26 cellular contexts compared by ENCODE assay signal in genomic region chrX:148541461-148541983, GRCh38. TPM values are rescaled to one million over a fixed set of nuclear protein-coding genes. Genes with fewer than 3 reads are reported as not detected.
DNase-seq lines count a peak whose midpoint lies in the region; ATAC-seq and TF ChIP-seq lines count a peak whose summit lies in the region.
"Had no signal": no experiment of that assay in that cellular context is flagged by ENCODE, and none has a peak within 500 bp of the region (broad histone marks: within the 10 kb centered on the region; RNA-seq: fewer than 3 reads in every experiment).

No MANE protein-coding gene starts in this region.

- H3K27ac Mint-ChIP-seq in activated CD8-positive, alpha-beta T cell treated with anti-CD3 and anti-CD28 coated beads for 36 hours = no peak overlapping the region
- H3K27ac Mint-ChIP-seq: activated naive CD4-positive, alpha-beta T cell treated with anti-CD3 and anti-CD28 coated beads, Interleukin-2, amount 50 U/mL, for 72 hours; activated T-cell treated with anti-CD3 and anti-CD28 coated beads, Interleukin-2, amount 50 U/mL, for 72 hours; nephron; type B pancreatic cell had no signal

- H3K4me1 ChIP-seq in BLaER1 = peaks cover 94% of the 10 kb centered on the region
- no peaks in the 10 kb centered on the region for H3K4me1 ChIP-seq in osteoblast (ENCODE audit: insufficient read depth, low read length)
- H3K4me1 ChIP-seq: BE2C, esophagus squamous epithelium, stomach had no signal

- H3K9ac ChIP-seq in BLaER1 = no peak overlapping the region

- TF ChIP-seq CTCF in activated CD8-positive, alpha-beta T cell treated with anti-CD3 and anti-CD28 coated beads for 36 hours (IDR thresholded peaks at IDR 0.05) = no peak
- TF ChIP-seq CTCF in osteoblast (IDR thresholded peaks at IDR 0.05; ENCODE audit: extremely low read depth, low read depth, low read length) = no peak

- H3K9me3 ChIP-seq in BLaER1 = peaks cover 6% of the 10 kb centered on the region; the same call in 1 of the 2 replicates
- no peaks in the 10 kb centered on the region for H3K9me3 ChIP-seq in osteoblast (ENCODE audit: low read depth, low read length)
- H3K9me3 ChIP-seq: BE2C, esophagus squamous epithelium, stomach had no signal

- no peaks in the 10 kb centered on the region for H3K4me1 Mint-ChIP-seq in activated CD8-positive, alpha-beta T cell treated with anti-CD3 and anti-CD28 coated beads for 36 hours (ENCODE audit: low read depth)
- H3K4me1 Mint-ChIP-seq: nephron had no signal

- H2AFZ ChIP-seq in osteoblast (ENCODE audit: low read length) = no peak overlapping the region

- H4K20me1 ChIP-seq in BLaER1 (peaks cover 100% of the 10 kb centered on the region), osteoblast (ENCODE audit: insufficient read depth, low read length) (no peaks in the 10 kb centered on the region)

- peak; percentile 73 for ATAC-seq in GM19438 (IDR thresholded peaks at IDR 0.05; ENCODE audit: low read depth, unreplicated experiment)
- ATAC-seq in HG02943 (IDR thresholded peaks at IDR 0.05; ENCODE audit: low read depth, unreplicated experiment) = peak; percentile 70
- peak; percentile 46 for ATAC-seq in HG03521 (IDR thresholded peaks at IDR 0.05; ENCODE audit: unreplicated experiment)
- no peak for ATAC-seq in activated CD8-positive, alpha-beta T cell treated with anti-CD3 and anti-CD28 coated beads for 36 hours
- ATAC-seq: activated CD4-positive, CD25-positive, alpha-beta regulatory T cell treated with anti-CD3 and anti-CD28 coated beads, Interleukin-2, amount 50 U/mL, for 24 hours; activated naive CD4-positive, alpha-beta T cell treated with anti-CD3 and anti-CD28 coated beads, Interleukin-2, amount 50 U/mL, for 72 hours; activated T-cell treated with anti-CD3 and anti-CD28 coated beads, Interleukin-2, amount 50 U/mL, for 72 hours; left cardiac atrium had no signal

- H3K36me3 ChIP-seq in BLaER1 (peaks cover 27% of the 10 kb centered on the region; the same call in 1 of the 2 replicates), osteoblast (ENCODE audit: insufficient read depth, low read length) (no peaks in the 10 kb centered on the region)
- H3K36me3 ChIP-seq: BE2C, esophagus squamous epithelium, stomach had no signal

- no peak overlapping the region for H3K4me3 Mint-ChIP-seq in activated CD8-positive, alpha-beta T cell treated with anti-CD3 and anti-CD28 coated beads for 36 hours
- H3K4me3 Mint-ChIP-seq: activated T-cell treated with anti-CD3 and anti-CD28 coated beads, Interleukin-2, amount 50 U/mL, for 72 hours; nephron; type B pancreatic cell had no signal

- H3K27me3 ChIP-seq in BLaER1 = no peaks in the 10 kb centered on the region
- no peaks in the 10 kb centered on the region for H3K27me3 ChIP-seq in osteoblast (ENCODE audit: insufficient read depth, low read length)
- H3K27me3 ChIP-seq: BE2C, esophagus squamous epithelium, stomach had no signal

- CTCF ChIA-PET in activated CD8-positive, alpha-beta T cell treated with anti-CD3 and anti-CD28 coated beads for 36 hours (lab: Charles Lee) = interaction anchor here (3.4 kb wide), 1 partner anchor 11 kb away, joined by 10 read pairs; no protein-coding TSS in a partner anchor

- no peaks in the 10 kb centered on the region for H3K79me2 ChIP-seq in osteoblast (ENCODE audit: insufficient read depth, low read length)

- intact Hi-C loops in activated CD8-positive, alpha-beta T cell treated with anti-CD3 and anti-CD28 coated beads for 36 hours (cut with micrococcal nuclease) = no loop called here

- no peak for DNase-seq in activated CD8-positive, alpha-beta T cell treated with anti-CD3 and anti-CD28 coated beads for 36 hours
- DNase-seq in osteoblast (ENCODE audit: insufficient read length, low spot score, missing footprints) = no peak
- no peak for DNase-seq in NCI-H510A (lab: John Stamatoyannopoulos, UW)
- no peak for DNase-seq in retina
- DNase-seq: 8988T; activated T-cell treated with anti-CD3 and anti-CD28 coated beads, Interleukin-2, amount 50 U/mL, for 72 hours; BE2C; Calu3; effector CD8-positive, alpha-beta T cell; esophagus squamous epithelium; KBM-7; left cardiac atrium; NCI-H1048; NCI-H2029 treated with DMSO at 0.1 percent for 48 hours; posterior cingulate gyrus; small intestine; stimulated activated CD4-positive, alpha-beta T cell treated with anti-CD3 and anti-CD28 coated beads, Interleukin-2, amount 100 ng/mL, for 48 hours; stomach had no signal

- no peak overlapping the region for H3K4me3 ChIP-seq in BLaER1
- H3K4me3 ChIP-seq in osteoblast (ENCODE audit: insufficient read depth, low read length) = no peak overlapping the region
- H3K4me3 ChIP-seq: esophagus squamous epithelium, stomach had no signal

- no peaks in the 10 kb centered on the region for H3K27me3 Mint-ChIP-seq in activated CD8-positive, alpha-beta T cell treated with anti-CD3 and anti-CD28 coated beads for 36 hours
- H3K27me3 Mint-ChIP-seq: type B pancreatic cell had no signal

- H3K9me3 Mint-ChIP-seq in activated CD8-positive, alpha-beta T cell treated with anti-CD3 and anti-CD28 coated beads for 36 hours = no peaks in the 10 kb centered on the region
- H3K9me3 Mint-ChIP-seq: activated naive CD4-positive, alpha-beta T cell treated with anti-CD3 and anti-CD28 coated beads, Interleukin-2, amount 50 U/mL, for 72 hours; activated T-cell treated with anti-CD3 and anti-CD28 coated beads, Interleukin-2, amount 50 U/mL, for 72 hours; nephron; type B pancreatic cell had no signal

- H3K27ac ChIP-seq in BLaER1 (peak overlapping the region; percentile 33; the same call in 1 of the 2 replicates), osteoblast (ENCODE audit: low read depth, low read length) (no peak overlapping the region)
- H3K27ac ChIP-seq: esophagus squamous epithelium, stomach had no signal

- no peaks in the 10 kb centered on the region for H3K36me3 Mint-ChIP-seq in activated CD8-positive, alpha-beta T cell treated with anti-CD3 and anti-CD28 coated beads for 36 hours (ENCODE audit: low read depth)
- H3K36me3 Mint-ChIP-seq: activated naive CD4-positive, alpha-beta T cell treated with anti-CD3 and anti-CD28 coated beads, Interleukin-2, amount 50 U/mL, for 72 hours; type B pancreatic cell had no signal

- H3K4me2 ChIP-seq in BLaER1 = peak overlapping the region; percentile 67
- no peak overlapping the region for H3K4me2 ChIP-seq in osteoblast (ENCODE audit: insufficient read depth, low read length)

- POLR2A ChIA-PET in activated CD8-positive, alpha-beta T cell treated with anti-CD3 and anti-CD28 coated beads for 36 hours (lab: Charles Lee) = no interaction called here

RNA-seq across cellular contexts. Expression of gene AFF2, which starts 41.1 kb away (rescaled TPM):
- 1 to 10 TPM; 1.3 to 1.7 TPM for total RNA-seq in activated CD8-positive, alpha-beta T cell treated with anti-CD3 and anti-CD28 coated beads for 36 hours
- total RNA-seq in osteoblast = 10.0 and 10.9 TPM in 2 replicates
